In genomic region chr6:36769161-36769675, GRCh38 we compare ENCODE assay signal across 9 cellular contexts.
DNase-seq lines count a peak whose midpoint lies in the region; ATAC-seq, FAIRE-seq and TF ChIP-seq lines count a peak whose summit lies in the region.
"Had no signal": no experiment of that assay in that cellular context is flagged by ENCODE, and none has a peak within 500 bp of the region (broad histone marks: within the 10 kb centered on the region; RNA-seq: fewer than 3 reads in every experiment).

No MANE protein-coding gene starts in this region.

- no peaks in the 10 kb centered on the region for H3K27me3 Mint-ChIP-seq in naive B cell

- H3K4me1 Mint-ChIP-seq in naive B cell = peaks cover 42 to 44% (median 44%) of the 10 kb centered on the region in 3 donors

- H3K27me3 ChIP-seq in bronchial epithelial cell (ENCODE audit: control insufficient read depth, insufficient read depth, low read length) = no peaks in the 10 kb centered on the region

- TF ChIP-seq CTCF in bronchial epithelial cell (IDR thresholded peaks at IDR 0.05; ENCODE audit: insufficient read depth, low read length, severe bottlenecking) = no peak

- H3K27ac Mint-ChIP-seq in naive B cell = peak overlapping the region in 3 of 6 donors; percentile 26 to 72 (median 31)

- no peaks in the 10 kb centered on the region for H3K36me3 Mint-ChIP-seq in naive B cell

- ATAC-seq in naive B cell (ENCODE audit: low read depth in 2 of 2) = no peak

- no peak overlapping the region for H3K4me3 ChIP-seq in bronchial epithelial cell (ENCODE audit: low read depth, low read length)
- H3K4me3 ChIP-seq: mucosa of descending colon had no signal

- peak; percentile 68 for DNase-seq in Daoy (ENCODE audit: low read depth)
- peak; percentile 34 for DNase-seq in NAMALWA (ENCODE audit: low spot score)
- peak; percentile 60 for DNase-seq in bronchial epithelial cell (ENCODE audit: low read depth)
- DNase-seq in naive B cell = no peak
- no peak for DNase-seq in Ammon's horn (ENCODE audit: low spot score)
- no peak for DNase-seq in HuH-7.5 (ENCODE audit: low spot score)
- no peak for DNase-seq in NCI-H524 treated with DMSO at 0.1 percent for 48 hours (lab: John Stamatoyannopoulos, UW)
- DNase-seq in NCI-H1092 (lab: John Stamatoyannopoulos, UW) = no peak

- FAIRE-seq in bronchial epithelial cell (lab: Jason Lieb, UNC) = no peak

- H3K9me3 Mint-ChIP-seq in naive B cell = no peaks in the 10 kb centered on the region

- H3K4me3 Mint-ChIP-seq in naive B cell = peak overlapping the region in 6 of 8 donors; percentile 9 to 79 (median 62)

- H3K36me3 ChIP-seq in bronchial epithelial cell (ENCODE audit: control insufficient read depth, insufficient read depth, low read length) = no peaks in the 10 kb centered on the region

Comparison
In these comparisons a context has a peak if more than half of its experiments do, and no peak if none do; other contexts are left out.
1. DNase-seq: peak in Daoy (single experiment), NAMALWA (single experiment) and bronchial epithelial cell (single experiment); none in naive B cell (single experiment), Ammon's horn (single experiment), HuH-7.5 (single experiment), NCI-H524 treated with DMSO at 0.1 percent for 48 hours (single experiment) and NCI-H1092 (single experiment).